ENCODE assay signal across 10 cellular contexts in genomic region chr6:105810922-105811482, GRCh38.
A peak's percentile ranks its signal among the peaks of the same experiment; 100 is the strongest.
DNase-seq lines count a peak whose midpoint lies in the region; ATAC-seq and TF ChIP-seq lines count a peak whose summit lies in the region.
"Had no signal": no experiment of that assay in that cellular context is flagged by ENCODE, and none has a peak within 500 bp of the region (broad histone marks: within the 10 kb centered on the region; RNA-seq: fewer than 3 reads in every experiment).

No MANE protein-coding gene starts in this region.

- WGBS in trophoblast cell (ENCODE audit: extremely low coverage, insufficient coverage, insufficient read length) = no CpG with 5 or more reads among the region's 3 CpGs

- peak overlapping the region; percentile 16 for H4K91ac ChIP-seq in trophoblast cell (ENCODE audit: low read depth, low read length)

- no peak for ATAC-seq in activated CD8-positive, alpha-beta T cell treated with anti-CD3 and anti-CD28 coated beads, Interleukin-2, amount 10 ng/mL, durations not matched to agents 7 days and 5 days
- no peak for ATAC-seq in GM19397 (IDR thresholded peaks at IDR 0.05; ENCODE audit: unreplicated experiment)

- H3K36me3 ChIP-seq in trophoblast cell (ENCODE audit: control insufficient read depth in 1 of 2, insufficient read depth in 2 of 2, low read length in 2 of 2) (no peaks in the 10 kb centered on the region), MG63 (no peaks in the 10 kb centered on the region)

- CTCF ChIA-PET in activated CD8-positive, alpha-beta T cell treated with anti-CD3 and anti-CD28 coated beads, Interleukin-2, amount 10 ng/mL, durations not matched to agents 7 days and 5 days (lab: Charles Lee) = no interaction called here

- H3K79me1 ChIP-seq in trophoblast cell (ENCODE audit: low read length) = peaks cover 2% of the 10 kb centered on the region

- no peak overlapping the region for H2BK12ac ChIP-seq in trophoblast cell (ENCODE audit: low read length)

- H3K14ac ChIP-seq in trophoblast cell (ENCODE audit: low read length) = no peak overlapping the region

- H3K23ac ChIP-seq in trophoblast cell (ENCODE audit: low read length) = no peak overlapping the region

- no peak overlapping the region for H2AFZ ChIP-seq in trophoblast cell (ENCODE audit: insufficient read depth, low read length, poor library complexity)
- H2AFZ ChIP-seq: parathyroid adenoma had no signal

- no peak for TF ChIP-seq CTCF in NB4 (IDR thresholded peaks at IDR 0.05; ENCODE audit: low read depth, low read length)

- H3K4me2 ChIP-seq in trophoblast cell (ENCODE audit: low read length) = no peak overlapping the region

- H2BK5ac ChIP-seq in trophoblast cell (ENCODE audit: low read depth, low read length, poor library complexity) = no peak overlapping the region

- peaks cover 2% of the 10 kb centered on the region for H3K27me3 Mint-ChIP-seq in activated T-cell treated with anti-CD3 and anti-CD28 coated beads, Interleukin-2, amount 50 U/mL, for 24 hours
- H3K27me3 Mint-ChIP-seq in activated CD8-positive, alpha-beta T cell treated with anti-CD3 and anti-CD28 coated beads, Interleukin-2, amount 10 ng/mL, durations not matched to agents 7 days and 5 days (ENCODE audit: low read depth) = peaks cover 4% of the 10 kb centered on the region

- POLR2A ChIA-PET in activated CD8-positive, alpha-beta T cell treated with anti-CD3 and anti-CD28 coated beads, Interleukin-2, amount 10 ng/mL, durations not matched to agents 7 days and 5 days (lab: Charles Lee) = interaction anchor here (0.9 to 1.0 kb wide), 2 partner anchors 184 to 330 kb away, joined by 3 read pairs; no protein-coding TSS in a partner anchor

- H3K4me3 Mint-ChIP-seq in activated T-cell treated with anti-CD3 and anti-CD28 coated beads, Interleukin-2, amount 50 U/mL, for 24 hours = no peak overlapping the region
- no peak overlapping the region for H3K4me3 Mint-ChIP-seq in activated CD8-positive, alpha-beta T cell treated with anti-CD3 and anti-CD28 coated beads, Interleukin-2, amount 10 ng/mL, durations not matched to agents 7 days and 5 days

- no peak overlapping the region for H2AK5ac ChIP-seq in trophoblast cell (ENCODE audit: low read length)

- no peak overlapping the region for H4K8ac ChIP-seq in trophoblast cell (ENCODE audit: low read depth, low read length)

- no peak for DNase-seq in activated T-cell treated with anti-CD3 and anti-CD28 coated beads, Interleukin-2, amount 50 U/mL, for 24 hours
- no peak for DNase-seq in activated T-cell treated with anti-CD3 and anti-CD28 coated beads, Interleukin-2, amount 50 U/mL, for 1 hour
- DNase-seq in NB4 (ENCODE audit: low read depth) (peak; percentile 28), trophoblast cell (no peak), MG63 (no peak), NCI-H526 treated with DMSO at 0.1 percent for 48 hours (lab: John Stamatoyannopoulos, UW) (no peak)
- DNase-seq in activated CD8-positive, alpha-beta T cell treated with anti-CD3 and anti-CD28 coated beads, Interleukin-2, amount 10 ng/mL, durations not matched to agents 7 days and 5 days = no peak
- DNase-seq: activated gamma-delta T cell had no signal

- H4K12ac ChIP-seq in trophoblast cell (ENCODE audit: low read depth, low read length) = no peak overlapping the region

- no peak overlapping the region for H3K9ac ChIP-seq in trophoblast cell (ENCODE audit: low read length)
- H3K9ac ChIP-seq: parathyroid adenoma had no signal

- peaks cover 50% of the 10 kb centered on the region for H3K4me1 Mint-ChIP-seq in activated T-cell treated with anti-CD3 and anti-CD28 coated beads, Interleukin-2, amount 50 U/mL, for 24 hours (ENCODE audit: low read depth)
- peaks cover 68% of the 10 kb centered on the region for H3K4me1 Mint-ChIP-seq in activated CD8-positive, alpha-beta T cell treated with anti-CD3 and anti-CD28 coated beads, Interleukin-2, amount 10 ng/mL, durations not matched to agents 7 days and 5 days (ENCODE audit: low read depth)

- H3K79me2 ChIP-seq in trophoblast cell (ENCODE audit: control insufficient read depth, insufficient read depth, low read length, poor library complexity) = no peaks in the 10 kb centered on the region
- H3K79me2 ChIP-seq: parathyroid adenoma had no signal

- peaks cover 3 to 17% of the 10 kb centered on the region in 2 experiments for H3K4me1 ChIP-seq in trophoblast cell (ENCODE audit: control insufficient read depth in 1 of 2, insufficient read depth in 2 of 2, low read length in 2 of 2)
- H3K4me1 ChIP-seq: parathyroid adenoma had no signal

- H3K4ac ChIP-seq in trophoblast cell (ENCODE audit: low read depth, low read length) = no peak overlapping the region

- H3K9me3 Mint-ChIP-seq in activated T-cell treated with anti-CD3 and anti-CD28 coated beads, Interleukin-2, amount 50 U/mL, for 24 hours = no peaks in the 10 kb centered on the region
- no peaks in the 10 kb centered on the region for H3K9me3 Mint-ChIP-seq in activated CD8-positive, alpha-beta T cell treated with anti-CD3 and anti-CD28 coated beads, Interleukin-2, amount 10 ng/mL, durations not matched to agents 7 days and 5 days (ENCODE audit: insufficient read depth)

- H3K4me3 ChIP-seq in NB4 (ENCODE audit: low read depth, low read length) = no peak overlapping the region
- H3K4me3 ChIP-seq in trophoblast cell (ENCODE audit: low read depth, low read length) = no peak overlapping the region
- no peak overlapping the region for H3K4me3 ChIP-seq in MG63

- H3K9me3 ChIP-seq in trophoblast cell (ENCODE audit: insufficient read depth, low read depth, low read length) (no peaks in the 10 kb centered on the region), MG63 (no peaks in the 10 kb centered on the region)

- no peaks in the 10 kb centered on the region for H3K36me3 Mint-ChIP-seq in activated T-cell treated with anti-CD3 and anti-CD28 coated beads, Interleukin-2, amount 50 U/mL, for 24 hours (ENCODE audit: low read depth)
- peaks cover 5% of the 10 kb centered on the region for H3K36me3 Mint-ChIP-seq in activated CD8-positive, alpha-beta T cell treated with anti-CD3 and anti-CD28 coated beads, Interleukin-2, amount 10 ng/mL, durations not matched to agents 7 days and 5 days (ENCODE audit: low read depth)

- no peak overlapping the region for H2BK120ac ChIP-seq in trophoblast cell (ENCODE audit: insufficient read depth, low read length, poor library complexity)

- no peak overlapping the region for H3K27ac ChIP-seq in trophoblast cell (ENCODE audit: low read depth, low read length)
- H3K27ac ChIP-seq: parathyroid adenoma had no signal

- H3K27ac Mint-ChIP-seq in activated T-cell treated with anti-CD3 and anti-CD28 coated beads, Interleukin-2, amount 50 U/mL, for 24 hours = peak overlapping the region; percentile 74
- H3K27ac Mint-ChIP-seq in activated CD8-positive, alpha-beta T cell treated with anti-CD3 and anti-CD28 coated beads, Interleukin-2, amount 10 ng/mL, durations not matched to agents 7 days and 5 days = peak overlapping the region; percentile 47

- H3K18ac ChIP-seq in trophoblast cell (ENCODE audit: low read length) = no peak overlapping the region

- H3K27me3 ChIP-seq in trophoblast cell (ENCODE audit: insufficient read depth, low read length) (no peaks in the 10 kb centered on the region), MG63 (no peaks in the 10 kb centered on the region)

- TF ChIP-seq POLR2A in NB4 (IDR thresholded peaks at IDR 0.05; ENCODE audit: extremely low read depth, insufficient read length) = no peak
